ENCODE assay signal across 10 cellular contexts in genomic region chr10:46440943-46441342, GRCh38. TPM values are rescaled to one million over a fixed set of nuclear protein-coding genes. Genes with fewer than 3 reads are reported as not detected.
DNase-seq lines count a peak whose midpoint lies in the region; ATAC-seq, FAIRE-seq and TF ChIP-seq lines count a peak whose summit lies in the region.
"Not testable (repeated sequence)": the region's sequence is repeated elsewhere in the genome, so short reads cannot be mapped to it uniquely, and the experiment has no call there.
"Had no signal": no experiment of that assay in that cellular context is flagged by ENCODE, and none has a peak within 500 bp of the region (broad histone marks: within the 10 kb centered on the region; RNA-seq: fewer than 3 reads in every experiment).

No MANE protein-coding gene starts in this region.

- intact Hi-C loops in left cardiac atrium (cut with DNase I); left colon (cut with DNase I, micrococcal nuclease); pancreas (cut with DNase I); thyroid gland (cut with DNase I): not testable (repeated sequence)

- not testable (repeated sequence) for TF ChIP-seq CTCF in BE2C (IDR thresholded peaks at IDR 0.05; ENCODE audit: low read depth, low read length); RWPE2 (IDR thresholded peaks at IDR 0.05; ENCODE audit: poor library complexity, severe bottlenecking); foreskin keratinocyte (conservative IDR thresholded peaks at IDR 0.05); pancreas (IDR thresholded peaks at IDR 0.05); thyroid gland (IDR thresholded peaks at IDR 0.05)

- not testable (repeated sequence) for H3K9me3 ChIP-seq in BE2C; RWPE2 (ENCODE audit: severe bottlenecking); pancreas; thyroid gland

- FAIRE-seq in pancreas (lab: Jason Lieb, UNC): not testable (repeated sequence)

- ATAC-seq in RWPE2 (ENCODE audit: low read depth) (peak; percentile 80), foreskin keratinocyte (peak; percentile 58), left cardiac atrium (peak; percentile 53 to 69), left colon (peak; percentile 80), pancreas (peak in 3 of 4 donors; percentile 34 to 43 (median 34))

- TF ChIP-seq POLR2A in thyroid gland (IDR thresholded peaks at IDR 0.05): not testable (repeated sequence)

- not testable (repeated sequence) for H3K27ac ChIP-seq in RWPE2 (ENCODE audit: poor library complexity, severe bottlenecking); foreskin keratinocyte; pancreas; thyroid gland

- not testable (repeated sequence) for H3K4me1 ChIP-seq in BE2C; RWPE2 (ENCODE audit: insufficient read depth, poor library complexity, severe bottlenecking); foreskin keratinocyte; pancreas
- H3K4me1 ChIP-seq in thyroid gland: peaks cover 7 to 14% of the 10 kb centered on the region in 2 donors

- H3K27me3 ChIP-seq in BE2C; RWPE2 (ENCODE audit: insufficient read depth, poor library complexity, severe bottlenecking); foreskin keratinocyte; pancreas; thyroid gland: not testable (repeated sequence)

- WGBS in pancreas, 2 donors: no CpG with 5 or more reads among the region's 4 CpGs
- no CpG with 5 or more reads among the region's 4 CpGs for WGBS in thyroid gland, 2 donors

- not testable (repeated sequence) for H3K36me3 ChIP-seq in BE2C; RWPE2 (ENCODE audit: low read depth); pancreas; thyroid gland

- H3K4me3 ChIP-seq in BE2C (ENCODE audit: low read depth, low read length); RWPE2 (ENCODE audit: severe bottlenecking); pancreas; thyroid gland (replicated peaks in 1 of 3): not testable (repeated sequence)

- DNase-seq in BE2C (peak; percentile 79), left cardiac atrium (peak; percentile 35), left colon (peak; percentile 65 to 68), pancreas (peak in 1 of 6 donors; percentile 22), thyroid gland (peak; percentile 57 to 65)
- DNase-seq in RWPE2 (ENCODE audit: low spot score); foreskin keratinocyte: not testable (repeated sequence)

RNA-seq across cellular contexts. Expression of gene NPY4R, which starts 24.8 kb away (rescaled TPM):
- not detected for polyA plus RNA-seq in BE2C (2012; ENCODE audit: insufficient read depth, insufficient read length, low read depth)
- total RNA-seq in foreskin keratinocyte (0.14 and 0.17 TPM in 2 replicates), left cardiac atrium (under 1 TPM in 1 of 2 donors, not detected in 1; 0.58 TPM), left colon (1 to 10 TPM; 3.1 to 9.5 TPM), pancreas (not detected), thyroid gland (not detected)
- polyA plus RNA-seq in foreskin keratinocyte (not detected in 2 replicates), pancreas (not detected)
- total RNA-seq: CD4-positive, alpha-beta T cell; GM23248; HepG2 had no signal
- polyA plus RNA-seq: GM23248, HepG2 had no signal
